In the genomic region with DNA sequence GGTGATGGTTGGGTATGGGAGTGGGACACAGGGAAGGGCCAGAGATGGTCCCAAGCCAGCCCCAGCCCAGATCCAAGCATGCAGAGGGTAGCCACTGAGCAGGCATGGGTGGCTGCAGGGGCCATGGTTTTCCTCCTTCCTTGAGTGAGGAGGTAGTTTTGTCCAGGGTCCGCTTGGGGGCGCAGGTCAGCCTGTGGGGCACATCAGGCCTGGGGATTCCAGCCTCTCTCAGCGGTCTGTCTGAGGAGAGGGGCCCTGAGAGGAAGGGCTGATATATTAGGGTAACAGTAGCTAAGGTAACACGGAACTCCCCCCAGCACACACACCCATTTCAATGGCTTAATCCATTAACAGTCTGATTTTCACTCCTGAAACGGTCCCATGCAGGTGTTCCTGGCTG, we compare ENCODE assay signal across 18 cellular contexts. TPM values are rescaled to one million over a fixed set of nuclear protein-coding genes. Genes with fewer than 3 reads are reported as not detected.
A peak's percentile ranks its signal among the peaks of the same experiment; 100 is the strongest.
DNase-seq lines count a peak whose midpoint lies in the region; ATAC-seq and TF ChIP-seq lines count a peak whose summit lies in the region.
"Had no signal": no experiment of that assay in that cellular context is flagged by ENCODE, and none has a peak within 500 bp of the region (broad histone marks: within the 10 kb centered on the region; RNA-seq: fewer than 3 reads in every experiment).

No MANE protein-coding gene starts in this region.

- peak overlapping the region; percentile 20; the same call in 1 of the 2 replicates for H3K4me2 ChIP-seq in MM.1S (ENCODE audit: low read depth, low read length)
- no peak overlapping the region for H3K4me2 ChIP-seq in neural progenitor cell

- H4K20me1 ChIP-seq in MM.1S (ENCODE audit: insufficient read depth, low read length): no peaks in the 10 kb centered on the region
- H4K20me1 ChIP-seq in neural progenitor cell (ENCODE audit: low read depth): no peaks in the 10 kb centered on the region

- H3K9me2 ChIP-seq in MM.1S (replicated peaks; ENCODE audit: insufficient read depth, low read length): no peaks in the 10 kb centered on the region

- H3K27me3 ChIP-seq in MM.1S (replicated peaks; ENCODE audit: insufficient read depth, low read length): no peaks in the 10 kb centered on the region
- H3K27me3 ChIP-seq in neural progenitor cell: no peaks in the 10 kb centered on the region

- H3F3A ChIP-seq in MM.1S (ENCODE audit: insufficient read depth, low read length) (no peaks in the 10 kb centered on the region), neural progenitor cell (ENCODE audit: low read depth) (no peaks in the 10 kb centered on the region)

- H3K36me3 ChIP-seq in MM.1S (replicated peaks; ENCODE audit: insufficient read depth, low read length): no peaks in the 10 kb centered on the region
- no peaks in the 10 kb centered on the region for H3K36me3 ChIP-seq in neural progenitor cell

- H3K4me1 ChIP-seq in MM.1S (ENCODE audit: low read length) (no peaks in the 10 kb centered on the region), neural progenitor cell (no peaks in the 10 kb centered on the region)

- H2AFZ ChIP-seq in MM.1S (ENCODE audit: low read length) (0 out of 2 replicates have a peak overlapping the region, but pooled peaks have one; percentile 14), neural progenitor cell (replicated peaks) (peak overlapping the region; percentile 48)

- no peaks in the 10 kb centered on the region for H3K79me2 ChIP-seq in MM.1S (ENCODE audit: low read length)
- no peaks in the 10 kb centered on the region for H3K79me2 ChIP-seq in neural progenitor cell (ENCODE audit: low read depth)

- no peak for ATAC-seq in central memory CD8-positive, alpha-beta T cell (replicated peaks; ENCODE audit: extremely low read depth, poor library complexity, severe bottlenecking)
- ATAC-seq in HG03095 (IDR thresholded peaks at IDR 0.05; ENCODE audit: unreplicated experiment): no peak
- ATAC-seq: natural killer cell had no signal

- TF ChIP-seq CTCF in GM12875 (IDR thresholded peaks at IDR 0.05; ENCODE audit: borderline replicate concordance, insufficient read depth, low read depth, low read length) (peak; percentile 34; the same call in 1 of the 2 replicates), MM.1S (IDR thresholded peaks at IDR 0.05; ENCODE audit: low read length) (peak; percentile 37), neural progenitor cell (IDR thresholded peaks at IDR 0.05) (peak; percentile 58)

- no peak overlapping the region for H3K4me3 Mint-ChIP-seq in central memory CD8-positive, alpha-beta T cell
- H3K4me3 Mint-ChIP-seq in neural progenitor cell: no peak overlapping the region
- H3K4me3 Mint-ChIP-seq: activated T-helper 1 cell treated with anti-CD3 and anti-CD28 coated beads, Interleukin-12 subunit alpha, Interleukin-12 subunit beta, Interleukin-2, Interleukin-4 antibody, amounts not matched to agents 30 ng/mL and 10 ng/mL and 1 ng/mL, durations not matched to agents 14 hours and 24 hours and 36 hours; CD4-positive, CD25-positive, alpha-beta regulatory T cell; natural killer cell had no signal

- H3K9ac ChIP-seq in MM.1S (ENCODE audit: low read length): no peak overlapping the region
- H3K9ac ChIP-seq in neural progenitor cell: no peak overlapping the region

- no peaks in the 10 kb centered on the region for H3K4me1 Mint-ChIP-seq in central memory CD8-positive, alpha-beta T cell
- peaks cover 21% of the 10 kb centered on the region for H3K4me1 Mint-ChIP-seq in neural progenitor cell
- H3K4me1 Mint-ChIP-seq: natural killer cell had no signal

- DNase-seq in MM.1S (no peak), neural progenitor cell (ENCODE audit: low spot score) (peak; percentile 60), epidermal melanocyte (ENCODE audit: insufficient read length, low spot score) (no peak)
- no peak for DNase-seq in central memory CD8-positive, alpha-beta T cell (ENCODE audit: low spot score in 2 of 2)
- no peak for DNase-seq in stimulated activated CD4-positive, alpha-beta T cell treated with anti-CD3 and anti-CD28 coated beads, Interleukin-4, amount 100 ng/mL, for 4 hours
- DNase-seq: CD4-positive, CD25-positive, alpha-beta regulatory T cell; cortex of kidney; natural killer cell; NCI-H1930; NCI-H526; stimulated activated CD4-positive, alpha-beta T cell treated with anti-CD3 and anti-CD28 coated beads, Interleukin-2, amount 100 ng/mL, for 24 hours had no signal

- H3K9me3 Mint-ChIP-seq in central memory CD8-positive, alpha-beta T cell: no peaks in the 10 kb centered on the region
- no peaks in the 10 kb centered on the region for H3K9me3 Mint-ChIP-seq in neural progenitor cell
- H3K9me3 Mint-ChIP-seq: activated T-helper 1 cell treated with anti-CD3 and anti-CD28 coated beads, Interleukin-12 subunit alpha, Interleukin-12 subunit beta, Interleukin-2, Interleukin-4 antibody, amounts not matched to agents 30 ng/mL and 10 ng/mL and 1 ng/mL, durations not matched to agents 14 hours and 24 hours and 36 hours; natural killer cell had no signal

- H3K27ac ChIP-seq in MM.1S (ENCODE audit: low read length) (no peak overlapping the region), neural progenitor cell (no peak overlapping the region)
- H3K27ac ChIP-seq: RWPE1 had no signal

- H3K9me3 ChIP-seq in MM.1S (replicated peaks; ENCODE audit: insufficient read depth, low read length): no peaks in the 10 kb centered on the region
- no peaks in the 10 kb centered on the region for H3K9me3 ChIP-seq in neural progenitor cell (ENCODE audit: low read depth)

- H3K36me3 Mint-ChIP-seq in central memory CD8-positive, alpha-beta T cell (ENCODE audit: insufficient read depth): no peaks in the 10 kb centered on the region
- no peaks in the 10 kb centered on the region for H3K36me3 Mint-ChIP-seq in neural progenitor cell
- H3K36me3 Mint-ChIP-seq: CD4-positive, CD25-positive, alpha-beta regulatory T cell; natural killer cell had no signal

- H3K27me3 Mint-ChIP-seq in central memory CD8-positive, alpha-beta T cell: peaks cover 36% of the 10 kb centered on the region
- peaks cover 5% of the 10 kb centered on the region for H3K27me3 Mint-ChIP-seq in neural progenitor cell (ENCODE audit: insufficient read depth, low read depth)

- peak overlapping the region; percentile 23 for H3K27ac Mint-ChIP-seq in central memory CD8-positive, alpha-beta T cell (ENCODE audit: low read depth)
- H3K27ac Mint-ChIP-seq in neural progenitor cell: no peak overlapping the region
- H3K27ac Mint-ChIP-seq: activated T-helper 1 cell treated with anti-CD3 and anti-CD28 coated beads, Interleukin-12 subunit alpha, Interleukin-12 subunit beta, Interleukin-2, Interleukin-4 antibody, amounts not matched to agents 30 ng/mL and 10 ng/mL and 1 ng/mL, durations not matched to agents 14 hours and 24 hours and 36 hours; CD4-positive, CD25-positive, alpha-beta regulatory T cell; natural killer cell had no signal

- H3K4me3 ChIP-seq in GM12875 (ENCODE audit: low read depth, low read length) (no peak overlapping the region), MM.1S (ENCODE audit: low read length) (no peak overlapping the region), neural progenitor cell (no peak overlapping the region)
- H3K4me3 ChIP-seq: lung had no signal

RNA-seq across cellular contexts. Expression of a gene that starts 22.7 kb away (rescaled TPM):
- 17.2 and 19.2 TPM in 2 replicates for total RNA-seq in neural progenitor cell (ENCODE audit: low replicate concordance)
- total RNA-seq: activated T-helper 1 cell treated with anti-CD3 and anti-CD28 coated beads, Interleukin-12 subunit alpha, Interleukin-12 subunit beta, Interleukin-2, Interleukin-4 antibody, amounts not matched to agents 30 ng/mL and 10 ng/mL and 1 ng/mL, durations not matched to agents 14 hours and 24 hours and 36 hours; CD4-positive, CD25-positive, alpha-beta regulatory T cell; lung; natural killer cell; right cardiac atrium; T-helper 2 cell treated with Interferon-gamma antibody and Interleukin-4, amounts not matched to agents 100 ng/mL and 5 ng/mL, for 36 hours had no signal
